Comparison of ENCODE assay signal across 1 cellular context in the genomic region with DNA sequence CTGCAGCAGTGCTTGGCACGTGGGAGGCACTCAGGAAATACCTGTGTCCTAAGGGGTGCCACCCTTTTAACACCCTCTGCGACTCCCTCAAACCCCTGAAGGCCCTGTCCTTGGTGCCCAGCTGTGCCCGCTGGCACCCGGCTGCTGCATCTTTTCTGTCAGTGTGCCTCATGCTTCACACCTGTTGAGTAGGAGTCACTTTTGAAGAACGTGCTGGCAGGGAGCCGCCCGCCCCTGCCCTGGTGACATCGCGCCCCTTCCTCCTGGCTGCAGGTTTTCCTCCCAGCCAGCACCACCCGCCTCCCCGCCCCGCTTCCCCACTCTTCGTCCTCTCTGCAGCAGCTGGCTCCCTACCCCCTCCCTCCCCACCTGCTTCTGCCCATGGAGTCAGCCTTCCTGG.
TF ChIP-seq lines count a peak whose summit lies in the region.

No MANE protein-coding gene starts in this region.

TF ChIP-seq in K562, 482 proteins besides CTCF, POLR2A, EP300 and RAD21:
- TF ChIP-seq SP2 (IDR thresholded peaks at IDR 0.05; ENCODE audit: extremely low read depth, low read depth, low read length, poor library complexity, severe bottlenecking): no peak
- no peak for TF ChIP-seq NR4A1 (CRISPR knock-in tag; IDR thresholded peaks at IDR 0.05)
- TF ChIP-seq NR4A1 (tag; IDR thresholded peaks at IDR 0.05): no peak
- TF ChIP-seq MLX (CRISPR knock-in tag; conservative IDR thresholded peaks at IDR 0.05): no peak
- no peak for TF ChIP-seq TCF7L2 (IDR thresholded peaks at IDR 0.05; ENCODE audit: low read depth, low read length)
- no peak for TF ChIP-seq AFF4 (CRISPR knock-in tag; IDR thresholded peaks at IDR 0.05)
- TF ChIP-seq XRCC4 (IDR thresholded peaks at IDR 0.05; ENCODE audit: extremely low read depth, insufficient read depth, insufficient read length): no peak
- no peak for TF ChIP-seq CBFB (CRISPR knock-in tag; IDR thresholded peaks at IDR 0.05)
- no peak for TF ChIP-seq ZNF699 (CRISPR knock-in tag; IDR thresholded peaks at IDR 0.05; ENCODE audit: insufficient replicate concordance)
- TF ChIP-seq, protein P1, sequence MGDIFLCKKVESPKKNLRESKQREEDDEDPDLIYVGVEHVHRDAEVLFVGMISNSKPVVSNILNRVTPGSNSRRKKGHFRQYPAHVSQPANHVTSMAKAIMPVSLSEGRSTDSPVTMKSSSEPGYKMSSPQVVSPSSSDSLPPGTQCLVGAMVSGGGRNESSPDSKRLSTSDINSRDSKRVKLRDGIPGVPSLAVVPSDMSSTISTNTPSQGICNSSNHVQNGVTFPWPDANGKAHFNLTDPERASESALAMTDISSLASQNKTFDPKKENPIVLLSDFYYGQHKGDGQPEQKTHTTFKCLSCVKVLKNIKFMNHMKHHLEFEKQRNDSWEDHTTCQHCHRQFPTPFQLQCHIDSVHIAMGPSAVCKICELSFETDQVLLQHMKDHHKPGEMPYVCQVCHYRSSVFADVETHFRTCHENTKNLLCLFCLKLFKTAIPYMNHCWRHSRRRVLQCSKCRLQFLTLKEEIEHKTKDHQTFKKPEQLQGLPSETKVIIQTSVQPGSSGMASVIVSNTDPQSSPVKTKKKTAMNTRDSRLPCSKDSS (IDR thresholded peaks at IDR 0.05; ENCODE audit: low read depth, partially characterized antibody): no peak
- TF ChIP-seq NR2C2 (CRISPR knock-in tag; IDR thresholded peaks at IDR 0.05): no peak
- TF ChIP-seq NR2C2 (tag; IDR thresholded peaks at IDR 0.05): no peak
- TF ChIP-seq HEY1 (CRISPR knock-in tag; IDR thresholded peaks at IDR 0.05; ENCODE audit: borderline replicate concordance): no peak
- TF ChIP-seq TRIM24 (IDR thresholded peaks at IDR 0.05): no peak
- TF ChIP-seq ZNF133 (CRISPR knock-in tag; IDR thresholded peaks at IDR 0.05): no peak
- no peak for TF ChIP-seq HDAC2 (IDR thresholded peaks at IDR 0.05)
- TF ChIP-seq SMAD4 (CRISPR knock-in tag; conservative IDR thresholded peaks at IDR 0.05): no peak
